ENCODE assay signal across 15 cellular contexts in genomic region chr5:40518511-40518917, GRCh38.
DNase-seq lines count a peak whose midpoint lies in the region; ATAC-seq and TF ChIP-seq lines count a peak whose summit lies in the region.
"Had no signal": no experiment of that assay in that cellular context is flagged by ENCODE, and none has a peak within 500 bp of the region (broad histone marks: within the 10 kb centered on the region; RNA-seq: fewer than 3 reads in every experiment).

No MANE protein-coding gene starts in this region.

- 92% methylated on average over 4 of the region's 4 CpGs for WGBS in thymus

- H3K4me3 ChIP-seq in Panc1 (ENCODE audit: low read depth in 2 of 2, low read length in 2 of 2) (no peak overlapping the region), thymus (ENCODE audit: low read length) (no peak overlapping the region), lower lobe of right lung (no peak overlapping the region)

- H3K27ac ChIP-seq in Panc1 (ENCODE audit: low read length) (no peak overlapping the region), thymus (ENCODE audit: low read depth) (peak overlapping the region; percentile 1), lower lobe of right lung (no peak overlapping the region)
- H3K27ac ChIP-seq: HL-60 had no signal

- no TSS peak for BruUV-seq in Panc1 (replicated peaks; lab: Mats Ljungman, UMichigan)

- H3K27me3 ChIP-seq in Panc1 (ENCODE audit: control insufficient read depth, insufficient read depth, low read length) (no peaks in the 10 kb centered on the region), thymus (ENCODE audit: control insufficient read depth, insufficient read depth) (no peaks in the 10 kb centered on the region), lower lobe of right lung (ENCODE audit: low read depth) (no peaks in the 10 kb centered on the region)

- in situ Hi-C loops in Panc1 (cut with HindIII; ENCODE audit: low pct_unique_long_range_greater_than_20kb, low sequenced_read_pairs), result no loop called here

- ATAC-seq in Panc1 (peak; percentile 86; the same call in 1 of the 2 replicates), lower lobe of right lung (no peak)

- no peak for TF ChIP-seq CTCF in Panc1 (IDR thresholded peaks at IDR 0.05)
- TF ChIP-seq CTCF in lower lobe of right lung (IDR thresholded peaks at IDR 0.05), result no peak

- peak; percentile 31 for DNase-seq in stimulated activated CD4-positive, alpha-beta T cell treated with anti-CD3 and anti-CD28 coated beads, Interleukin-1b, Interleukin-23, amount 100 ng/mL, for 48 hours
- DNase-seq in stimulated activated CD4-positive, alpha-beta T cell treated with anti-CD3 and anti-CD28 coated beads, Interleukin-4, amount 100 ng/mL, for 1 hour, result no peak
- DNase-seq in Panc1 (ENCODE audit: low read depth, low spot score) (peak; percentile 50), fibroblast of gingiva (ENCODE audit: low read depth) (peak; percentile 51), NCI-H1694 treated with DMSO at 0.1 percent for 48 hours (lab: John Stamatoyannopoulos, UW) (no peak), RPMI8226 (no peak), lower lobe of right lung (no peak)
- DNase-seq: CD4-positive, CD25-positive, alpha-beta regulatory T cell; cerebellar nuclear complex; midbrain; MV-4-11; NCI-H345; T-helper 9 cell had no signal

- H3K36me3 ChIP-seq in Panc1 (ENCODE audit: control insufficient read depth, insufficient read depth, low read length) (no peaks in the 10 kb centered on the region), thymus (ENCODE audit: control insufficient read depth, insufficient read depth) (no peaks in the 10 kb centered on the region), lower lobe of right lung (no peaks in the 10 kb centered on the region)

- no peaks in the 10 kb centered on the region for H3K9me3 ChIP-seq in Panc1 (ENCODE audit: control insufficient read depth, insufficient read depth, low read depth, low read length)
- H3K9me3 ChIP-seq in thymus (ENCODE audit: control insufficient read depth), result no peaks in the 10 kb centered on the region
- no peaks in the 10 kb centered on the region for H3K9me3 ChIP-seq in lower lobe of right lung

- intact Hi-C loops in Panc1 (cut with micrococcal nuclease; ENCODE audit: unreplicated experiment) (no loop called here), lower lobe of right lung (cut with DNase I) (no loop called here)

- CTCF ChIA-PET in Panc1 (lab: Charles Lee), result no interaction called here

- H3K4me1 ChIP-seq in Panc1 (ENCODE audit: control insufficient read depth, insufficient read depth, low read length) (no peaks in the 10 kb centered on the region), thymus (ENCODE audit: control insufficient read depth, insufficient read depth, low read length) (peaks cover 7% of the 10 kb centered on the region), lower lobe of right lung (peaks cover 9% of the 10 kb centered on the region)

- POLR2A ChIA-PET in Panc1 (lab: Charles Lee), result no interaction called here

Comparison
In these comparisons a context has a peak if more than half of its experiments do, and no peak if none do; other contexts are left out.
1. DNase-seq: peak in stimulated activated CD4-positive, alpha-beta T cell treated with anti-CD3 and anti-CD28 coated beads, Interleukin-1b, Interleukin-23, amount 100 ng/mL, for 48 hours (single experiment), Panc1 (single experiment) and fibroblast of gingiva (single experiment); none in stimulated activated CD4-positive, alpha-beta T cell treated with anti-CD3 and anti-CD28 coated beads, Interleukin-4, amount 100 ng/mL, for 1 hour (single experiment), NCI-H1694 treated with DMSO at 0.1 percent for 48 hours (single experiment), RPMI8226 (single experiment) and lower lobe of right lung (single experiment).